Comparison of ENCODE assay signal across 8 cellular contexts in the genomic region with DNA sequence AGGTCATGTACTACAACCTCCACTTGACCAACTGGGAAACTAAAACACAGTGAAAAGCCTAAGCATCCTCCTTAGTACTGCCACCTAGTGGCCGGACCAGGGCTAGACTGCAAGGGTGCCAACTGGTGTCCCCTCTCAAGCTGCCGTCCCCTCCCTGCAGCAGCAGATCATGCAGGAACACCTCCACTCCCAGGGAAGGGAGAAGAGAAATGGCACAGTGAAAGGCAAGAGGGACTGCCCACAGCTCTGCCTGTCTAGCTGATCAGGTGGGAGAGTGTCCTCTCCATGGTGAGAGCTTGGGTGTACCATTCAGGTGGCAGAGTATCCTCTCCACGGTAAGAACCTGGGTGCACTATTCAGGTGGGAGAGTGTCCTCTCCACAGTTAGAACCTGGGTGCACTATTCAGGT.
DNase-seq lines count a peak whose midpoint lies in the region; ATAC-seq and TF ChIP-seq lines count a peak whose summit lies in the region.

No MANE protein-coding gene starts in this region.

- H3K4me3 ChIP-seq in colonic mucosa (no peak overlapping the region), mucosa of descending colon (no peak overlapping the region)

- ATAC-seq in mucosa of descending colon = peak; percentile 75
- no peak for ATAC-seq in GM19467 (IDR thresholded peaks at IDR 0.05; ENCODE audit: unreplicated experiment)

- H3K27ac ChIP-seq in C4-2B = no peak overlapping the region
- H3K27ac ChIP-seq in colonic mucosa = no peak overlapping the region

- H3K9ac ChIP-seq in colonic mucosa (ENCODE audit: low read depth in 2 of 2, low read length in 2 of 2) = no peak overlapping the region

- intact Hi-C loops in colonic mucosa (cut with DNase I) (loop anchor here (5.0 to 10.0 kb wide), 2 partner anchors 72 to 249 kb away; no protein-coding TSS in a partner anchor), mucosa of descending colon (cut with DNase I, micrococcal nuclease) (loop anchor here (10.0 kb wide), 2 partner anchors 79 to 149 kb away; a partner anchor contains a TSS)

- TF ChIP-seq CTCF in C4-2B (conservative IDR thresholded peaks at IDR 0.05) (peak; percentile 66), colonic mucosa (IDR thresholded peaks at IDR 0.05) (peak; percentile 47), mucosa of descending colon (IDR thresholded peaks at IDR 0.05) (peak; percentile 70)

- H3K4me1 ChIP-seq in colonic mucosa (peaks cover under 1% of the 10 kb centered on the region), mucosa of descending colon (ENCODE audit: low read depth) (peaks cover 27% of the 10 kb centered on the region)

- no peaks in the 10 kb centered on the region for H3K27me3 ChIP-seq in colonic mucosa

- H3K9me3 ChIP-seq in colonic mucosa (no peaks in the 10 kb centered on the region), mucosa of descending colon (no peaks in the 10 kb centered on the region)

- DNase-seq in GM19238 (ENCODE audit: insufficient read length, low spot score) = peak; percentile 53
- DNase-seq in MV-4-11 (lab: John Stamatoyannopoulos, UW) = peak; percentile 44
- peak; percentile 37 to 60 for DNase-seq in activated CD4-positive, alpha-beta T cell treated with anti-CD3 and anti-CD28 coated beads for 24 hours (ENCODE audit: low read depth in 2 of 2)
- DNase-seq in colonic mucosa = peak; percentile 75
- peak; percentile 55 to 75 (median 70) for DNase-seq in mucosa of descending colon
- DNase-seq in stimulated activated CD8-positive, alpha-beta memory T cell treated with anti-CD3 and anti-CD28 coated beads, Interleukin-7, amount 100 ng/mL, for 4 hours (ENCODE audit: low read depth in 2 of 2) = peak; percentile 40 to 51

- H3K36me3 ChIP-seq in colonic mucosa = no peaks in the 10 kb centered on the region
- no peaks in the 10 kb centered on the region for H3K36me3 ChIP-seq in mucosa of descending colon (ENCODE audit: low read depth)
